ENCODE assay signal across 15 cellular contexts in the genomic region with DNA sequence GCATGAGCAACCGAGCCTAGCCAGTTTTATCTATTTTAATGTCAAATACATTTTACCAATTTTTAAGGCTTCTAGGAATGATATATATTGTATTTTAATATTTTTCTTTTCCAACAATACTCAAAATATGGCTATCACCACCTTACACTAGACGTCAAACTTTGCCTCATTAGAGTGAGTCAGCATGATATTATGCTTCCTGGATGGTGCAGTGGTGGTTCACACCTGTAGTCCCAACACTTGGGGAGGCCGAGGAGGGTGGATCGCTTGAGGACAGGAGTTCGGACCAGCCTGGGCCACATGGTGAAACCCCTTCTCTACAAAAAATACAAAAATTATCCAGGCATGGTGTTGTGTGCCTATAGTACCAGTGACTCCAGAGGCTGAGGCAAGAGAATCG.
"Had no signal": no experiment of that assay in that cellular context is flagged by ENCODE, and none has a peak within 500 bp of the region (broad histone marks: within the 10 kb centered on the region; RNA-seq: fewer than 3 reads in every experiment).

No MANE protein-coding gene starts in this region.

- H3K9me3 ChIP-seq: left lung, thyroid gland had no signal

- H3K36me3 ChIP-seq: left lung, thyroid gland had no signal

- H3K4me1 ChIP-seq: left lung, thyroid gland had no signal

- H3K27ac ChIP-seq: left lung, thyroid gland had no signal

- H3K27me3 ChIP-seq: thyroid gland had no signal

- H3K9me3 Mint-ChIP-seq: activated B cell treated with CpG ODN at 0.5 μM for 24 hours; activated CD4-positive, alpha-beta T cell treated with anti-CD3 and anti-CD28 coated beads, Interleukin-2, amount 10 ng/mL, durations not matched to agents 24 days and 14 days; activated naive CD8-positive, alpha-beta T cell treated with anti-CD3 and anti-CD28 coated beads for 36 hours; effector memory CD8-positive, alpha-beta T cell; memory B cell; natural killer cell treated with Interleukin-12 subunit alpha and Interleukin-12 subunit beta and Interleukin-15 and Interleukin-18, amount 100 ng/mL, for 72 hours; stimulated activated memory B cell treated with anti-CD40 and anti-IgM and Interleukin-4, amounts not matched to agents 10 μg/mL and 1 μg/mL and 100 μg/mL, for 72 hours had no signal

- DNase-seq: activated B cell treated with CpG ODN at 0.5 μM for 24 hours; activated CD4-positive, alpha-beta T cell treated with anti-CD3 and anti-CD28 coated beads, Interleukin-2, amount 10 ng/mL, durations not matched to agents 24 days and 14 days; activated naive CD8-positive, alpha-beta T cell treated with anti-CD3 and anti-CD28 coated beads for 36 hours; anterior cingulate cortex; effector memory CD8-positive, alpha-beta T cell; hippocampal formation; kidney; left lung; posterior cingulate gyrus; retina; stimulated activated CD4-positive, alpha-beta T cell treated with anti-CD3 and anti-CD28 coated beads, Interleukin-2, amount 100 ng/mL, for 48 hours; thyroid gland had no signal

- H3K4me3 ChIP-seq: left lung, thyroid gland had no signal

- H3K36me3 Mint-ChIP-seq: activated naive CD8-positive, alpha-beta T cell treated with anti-CD3 and anti-CD28 coated beads for 36 hours; memory B cell; natural killer cell treated with Interleukin-12 subunit alpha and Interleukin-12 subunit beta and Interleukin-15 and Interleukin-18, amount 100 ng/mL, for 72 hours; stimulated activated memory B cell treated with anti-CD40 and anti-IgM and Interleukin-4, amounts not matched to agents 10 μg/mL and 1 μg/mL and 100 μg/mL, for 72 hours had no signal

- H3K4me3 Mint-ChIP-seq: activated B cell treated with CpG ODN at 0.5 μM for 24 hours; activated CD4-positive, alpha-beta T cell treated with anti-CD3 and anti-CD28 coated beads, Interleukin-2, amount 10 ng/mL, durations not matched to agents 24 days and 14 days; activated naive CD8-positive, alpha-beta T cell treated with anti-CD3 and anti-CD28 coated beads for 36 hours; effector memory CD8-positive, alpha-beta T cell; memory B cell; natural killer cell treated with Interleukin-12 subunit alpha and Interleukin-12 subunit beta and Interleukin-15 and Interleukin-18, amount 100 ng/mL, for 72 hours; stimulated activated memory B cell treated with anti-CD40 and anti-IgM and Interleukin-4, amounts not matched to agents 10 μg/mL and 1 μg/mL and 100 μg/mL, for 72 hours had no signal

- H3K4me1 Mint-ChIP-seq: activated B cell treated with CpG ODN at 0.5 μM for 24 hours; memory B cell; stimulated activated memory B cell treated with anti-CD40 and anti-IgM and Interleukin-4, amounts not matched to agents 10 μg/mL and 1 μg/mL and 100 μg/mL, for 72 hours had no signal

- H3K27ac Mint-ChIP-seq: activated B cell treated with CpG ODN at 0.5 μM for 24 hours; activated CD4-positive, alpha-beta T cell treated with anti-CD3 and anti-CD28 coated beads, Interleukin-2, amount 10 ng/mL, durations not matched to agents 24 days and 14 days; activated naive CD8-positive, alpha-beta T cell treated with anti-CD3 and anti-CD28 coated beads for 36 hours; natural killer cell treated with Interleukin-12 subunit alpha and Interleukin-12 subunit beta and Interleukin-15 and Interleukin-18, amount 100 ng/mL, for 72 hours; stimulated activated memory B cell treated with anti-CD40 and anti-IgM and Interleukin-4, amounts not matched to agents 10 μg/mL and 1 μg/mL and 100 μg/mL, for 72 hours had no signal
